In the genomic region with DNA sequence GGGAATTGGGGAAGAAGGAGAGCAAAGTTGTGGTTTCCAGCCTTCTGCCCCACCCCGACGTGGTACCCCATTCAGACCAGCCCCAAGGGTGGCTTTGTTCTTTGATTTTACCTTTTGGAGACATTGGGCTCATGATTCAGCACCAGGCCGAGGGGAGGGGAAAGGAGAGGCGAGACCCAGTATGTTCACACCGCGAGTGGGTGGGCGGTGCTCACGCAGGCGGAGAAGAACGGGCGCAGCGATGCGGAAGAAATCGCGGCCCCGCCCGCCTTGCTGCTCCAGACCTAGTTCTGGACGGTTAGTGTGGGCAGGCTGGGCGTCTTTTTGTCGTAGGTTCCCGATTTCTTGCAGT, we compare ENCODE assay signal across 8 cellular contexts. TPM values are rescaled to one million over a fixed set of nuclear protein-coding genes. Genes with fewer than 3 reads are reported as not detected.
DNase-seq lines count a peak whose midpoint lies in the region; ATAC-seq lines count a peak whose summit lies in the region.

No MANE protein-coding gene starts in this region.

- ATAC-seq in GM19328 (IDR thresholded peaks at IDR 0.05; ENCODE audit: unreplicated experiment) (peak; percentile 21), GM18861 (IDR thresholded peaks at IDR 0.05; ENCODE audit: unreplicated experiment) (no peak)
- peak; percentile 64 for ATAC-seq in effector memory CD8-positive, alpha-beta T cell (replicated peaks)

- peak; percentile 11 for DNase-seq in 8988T
- DNase-seq in NCI-H2227 treated with DMSO at 0.1 percent for 48 hours (lab: John Stamatoyannopoulos, UW) = peak; percentile 80
- DNase-seq in activated CD4-positive, alpha-beta memory T cell treated with anti-CD3 and anti-CD28 coated beads, Interleukin-2, amount 10 ng/mL, durations not matched to agents 7 days and 5 days = peak; percentile 36
- peak; percentile 17 to 23 (median 19) for DNase-seq in effector memory CD8-positive, alpha-beta T cell
- DNase-seq in lung microvascular endothelial cell (ENCODE audit: low read depth in 2 of 2) = peak; percentile 2 to 47
- peak; percentile 31 to 58 (median 40) for DNase-seq in stimulated activated CD4-positive, alpha-beta T cell treated with anti-CD3 and anti-CD28 coated beads, TNF-alpha, amount 100 ng/mL, for 24 hours (ENCODE audit: low read depth in 3 of 3)

- peaks cover 56% of the 10 kb centered on the region for H3K27me3 Mint-ChIP-seq in activated CD4-positive, alpha-beta memory T cell treated with anti-CD3 and anti-CD28 coated beads, Interleukin-2, amount 10 ng/mL, durations not matched to agents 7 days and 5 days
- peaks cover 39 to 44% of the 10 kb centered on the region in 2 donors for H3K27me3 Mint-ChIP-seq in effector memory CD8-positive, alpha-beta T cell

- H3K4me3 Mint-ChIP-seq in activated CD4-positive, alpha-beta memory T cell treated with anti-CD3 and anti-CD28 coated beads, Interleukin-2, amount 10 ng/mL, durations not matched to agents 7 days and 5 days = peak overlapping the region; percentile 78
- peak overlapping the region; percentile 75 to 83 for H3K4me3 Mint-ChIP-seq in effector memory CD8-positive, alpha-beta T cell

- POLR2A ChIA-PET in activated CD4-positive, alpha-beta memory T cell treated with anti-CD3 and anti-CD28 coated beads, Interleukin-2, amount 10 ng/mL, durations not matched to agents 7 days and 5 days (lab: Charles Lee) = interaction anchor here (1.0 kb wide), 1 partner anchor 39 kb away, joined by 4 read pairs; no protein-coding TSS in a partner anchor

- CTCF ChIA-PET in activated CD4-positive, alpha-beta memory T cell treated with anti-CD3 and anti-CD28 coated beads, Interleukin-2, amount 10 ng/mL, durations not matched to agents 7 days and 5 days (lab: Charles Lee) = interaction anchor here (1.5 to 2.2 kb wide), 2 partner anchors 213 to 300 kb away, joined by 3 to 8 read pairs; no protein-coding TSS in a partner anchor

- H3K36me3 Mint-ChIP-seq in activated CD4-positive, alpha-beta memory T cell treated with anti-CD3 and anti-CD28 coated beads, Interleukin-2, amount 10 ng/mL, durations not matched to agents 7 days and 5 days (ENCODE audit: low read depth) = no peaks in the 10 kb centered on the region
- no peaks in the 10 kb centered on the region for H3K36me3 Mint-ChIP-seq in effector memory CD8-positive, alpha-beta T cell (ENCODE audit: insufficient read depth)

- peaks cover 16% of the 10 kb centered on the region for H3K4me1 Mint-ChIP-seq in activated CD4-positive, alpha-beta memory T cell treated with anti-CD3 and anti-CD28 coated beads, Interleukin-2, amount 10 ng/mL, durations not matched to agents 7 days and 5 days
- H3K4me1 Mint-ChIP-seq in effector memory CD8-positive, alpha-beta T cell (ENCODE audit: low read depth in 2 of 2) = peaks cover 9 to 10% of the 10 kb centered on the region in 2 donors

- no peaks in the 10 kb centered on the region for H3K9me3 Mint-ChIP-seq in activated CD4-positive, alpha-beta memory T cell treated with anti-CD3 and anti-CD28 coated beads, Interleukin-2, amount 10 ng/mL, durations not matched to agents 7 days and 5 days
- H3K9me3 Mint-ChIP-seq in effector memory CD8-positive, alpha-beta T cell = no peaks in the 10 kb centered on the region

- H3K27ac Mint-ChIP-seq in activated CD4-positive, alpha-beta memory T cell treated with anti-CD3 and anti-CD28 coated beads, Interleukin-2, amount 10 ng/mL, durations not matched to agents 7 days and 5 days = no peak overlapping the region
- no peak overlapping the region for H3K27ac Mint-ChIP-seq in effector memory CD8-positive, alpha-beta T cell

RNA-seq across cellular contexts. Expression of a gene that starts 1.0 kb away (rescaled TPM):
- 1 to 10 TPM in 1 of 2 experiments, under 1 TPM in 1; 0.86 to 1.2 TPM for total RNA-seq in activated CD4-positive, alpha-beta memory T cell treated with anti-CD3 and anti-CD28 coated beads, Interleukin-2, amount 10 ng/mL, durations not matched to agents 7 days and 5 days
- total RNA-seq in lung microvascular endothelial cell = 0.40 and 0.87 TPM in 2 replicates

RNA-seq across cellular contexts. Expression of a gene that starts 28.5 kb away (rescaled TPM):
- 10 to 100 TPM; 22.0 TPM for total RNA-seq in activated CD4-positive, alpha-beta memory T cell treated with anti-CD3 and anti-CD28 coated beads, Interleukin-2, amount 10 ng/mL, durations not matched to agents 7 days and 5 days
- total RNA-seq in lung microvascular endothelial cell = 30.9 and 53.6 TPM in 2 replicates

Comparison
In these comparisons a context has a peak if more than half of its experiments do, and no peak if none do; other contexts are left out.
1. DNase-seq: peak in every context shown above with its lines; median percentile 80 in NCI-H2227 treated with DMSO at 0.1 percent for 48 hours; 40 in stimulated activated CD4-positive, alpha-beta T cell treated with anti-CD3 and anti-CD28 coated beads, TNF-alpha, amount 100 ng/mL, for 24 hours; 36 in activated CD4-positive, alpha-beta memory T cell treated with anti-CD3 and anti-CD28 coated beads, Interleukin-2, amount 10 ng/mL, durations not matched to agents 7 days and 5 days; 24 in lung microvascular endothelial cell; 19 in effector memory CD8-positive, alpha-beta T cell; 11 in 8988T.